ENCODE assay signal across 12 cellular contexts in the genomic region with DNA sequence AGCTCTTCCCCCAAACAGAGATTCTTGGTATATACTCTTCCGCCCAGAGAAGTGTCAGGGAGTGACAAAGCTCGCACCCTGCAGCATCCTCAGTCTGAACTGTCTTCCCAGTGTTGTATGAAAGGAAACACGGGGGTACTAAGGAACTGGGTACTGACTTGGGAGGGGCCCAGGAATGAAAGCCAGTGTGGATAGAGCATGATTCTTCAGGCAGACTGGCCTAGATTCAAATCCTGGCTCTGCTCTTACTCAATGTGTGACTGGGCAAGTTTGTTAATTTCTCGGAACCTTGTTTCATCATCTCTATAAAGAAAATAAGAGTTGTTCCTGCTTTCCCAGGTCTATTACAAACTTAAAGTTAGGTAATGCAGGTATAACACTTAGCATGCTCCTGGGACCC.
DNase-seq lines count a peak whose midpoint lies in the region; ATAC-seq and TF ChIP-seq lines count a peak whose summit lies in the region.
"Had no signal": no experiment of that assay in that cellular context is flagged by ENCODE, and none has a peak within 500 bp of the region (broad histone marks: within the 10 kb centered on the region; RNA-seq: fewer than 3 reads in every experiment).

No MANE protein-coding gene starts in this region.

- DNase-seq in Right ventricle myocardium superior (no peak), right atrium auricular region (ENCODE audit: low spot score) (no peak), foreskin fibroblast (peak; percentile 68 to 83), osteocyte (ENCODE audit: extremely low spot score, unreplicated experiment) (no peak), kidney tubule cell (ENCODE audit: low spot score) (no peak), retina (no peak), NCI-H128 (lab: John Stamatoyannopoulos, UW; ENCODE audit: unreplicated experiment) (no peak)
- no peak for DNase-seq in activated CD4-positive, CD25-positive, alpha-beta regulatory T cell (lab: John Stamatoyannopoulos, UW)
- DNase-seq: activated naive CD4-positive, alpha-beta T cell treated with anti-CD3 and anti-CD28 coated beads for 36 hours; MG63; stimulated activated naive CD8-positive, alpha-beta T cell treated with anti-CD3 and anti-CD28 coated beads, Interleukin-15, amount 100 ng/mL, for 72 hours had no signal

- peak; percentile 81 for ATAC-seq in Right ventricle myocardium superior (ENCODE audit: poor library complexity)
- ATAC-seq: stimulated activated naive CD8-positive, alpha-beta T cell treated with anti-CD3 and anti-CD28 coated beads, Interleukin-15, amount 100 ng/mL, for 72 hours had no signal

- no peaks in the 10 kb centered on the region for H3K9me3 Mint-ChIP-seq in osteocyte (ENCODE audit: unreplicated experiment)
- H3K9me3 Mint-ChIP-seq: activated naive CD4-positive, alpha-beta T cell treated with anti-CD3 and anti-CD28 coated beads for 36 hours; stimulated activated naive CD8-positive, alpha-beta T cell treated with anti-CD3 and anti-CD28 coated beads, Interleukin-15, amount 100 ng/mL, for 72 hours had no signal

- H3K27ac Mint-ChIP-seq in osteocyte (ENCODE audit: unreplicated experiment) = peak overlapping the region; percentile 91
- H3K27ac Mint-ChIP-seq: activated naive CD4-positive, alpha-beta T cell treated with anti-CD3 and anti-CD28 coated beads for 36 hours; stimulated activated naive CD8-positive, alpha-beta T cell treated with anti-CD3 and anti-CD28 coated beads, Interleukin-15, amount 100 ng/mL, for 72 hours had no signal

- no peaks in the 10 kb centered on the region for H3K36me3 ChIP-seq in right atrium auricular region
- H3K36me3 ChIP-seq: MG63, SJSA1 had no signal

- H3K27ac ChIP-seq in right atrium auricular region = peak overlapping the region in 1 of 2 donors; percentile 67
- H3K27ac ChIP-seq: SJSA1 had no signal

- no peaks in the 10 kb centered on the region for H3K4me1 ChIP-seq in right atrium auricular region
- H3K4me1 ChIP-seq: SJSA1 had no signal

- H3K9me3 ChIP-seq in right atrium auricular region = no peaks in the 10 kb centered on the region
- H3K9me3 ChIP-seq: MG63, SJSA1 had no signal

- H3K4me3 ChIP-seq in right atrium auricular region (no peak overlapping the region), foreskin fibroblast (ENCODE audit: low read depth in 1 of 2, low read length in 2 of 2) (peak overlapping the region in 1 of 2 donors; percentile 25)
- H3K4me3 ChIP-seq: MG63, SJSA1 had no signal

- intact Hi-C loops in Right ventricle myocardium superior (cut with DNase I) = no loop called here

- H3K4me1 Mint-ChIP-seq in osteocyte (ENCODE audit: unreplicated experiment) = peaks cover 30% of the 10 kb centered on the region
- H3K4me1 Mint-ChIP-seq: stimulated activated naive CD8-positive, alpha-beta T cell treated with anti-CD3 and anti-CD28 coated beads, Interleukin-15, amount 100 ng/mL, for 72 hours had no signal

- TF ChIP-seq CTCF in right atrium auricular region (IDR thresholded peaks at IDR 0.05) (no peak), foreskin fibroblast (IDR thresholded peaks at IDR 0.05; ENCODE audit: low read depth, low read length) (no peak), osteocyte (IDR thresholded peaks at IDR 0.05) (no peak)

- no peaks in the 10 kb centered on the region for H3K27me3 ChIP-seq in right atrium auricular region
- H3K27me3 ChIP-seq: MG63, SJSA1 had no signal

- no peak overlapping the region for H3K4me3 Mint-ChIP-seq in osteocyte (ENCODE audit: unreplicated experiment)
- H3K4me3 Mint-ChIP-seq: activated naive CD4-positive, alpha-beta T cell treated with anti-CD3 and anti-CD28 coated beads for 36 hours; stimulated activated naive CD8-positive, alpha-beta T cell treated with anti-CD3 and anti-CD28 coated beads, Interleukin-15, amount 100 ng/mL, for 72 hours had no signal

- H3K36me3 Mint-ChIP-seq in osteocyte (ENCODE audit: unreplicated experiment) = peaks cover 6% of the 10 kb centered on the region

- H3K27me3 Mint-ChIP-seq in osteocyte (ENCODE audit: unreplicated experiment) = no peaks in the 10 kb centered on the region

Comparison
In these comparisons a context has a peak if more than half of its experiments do, and no peak if none do; other contexts are left out.
1. DNase-seq: peak in foreskin fibroblast (2 of 2); none in Right ventricle myocardium superior (single experiment), right atrium auricular region (single experiment), osteocyte (single experiment), kidney tubule cell (single experiment), activated CD4-positive, CD25-positive, alpha-beta regulatory T cell (0 of 4), retina (single experiment) and NCI-H128 (single experiment).